Comparison of ENCODE assay signal across 8 cellular contexts in genomic region chr5:34465301-34465700, GRCh38.
DNase-seq lines count a peak whose midpoint lies in the region; TF ChIP-seq lines count a peak whose summit lies in the region.
"Not testable (repeated sequence)": the region's sequence is repeated elsewhere in the genome, so short reads cannot be mapped to it uniquely, and the experiment has no call there.

No MANE protein-coding gene starts in this region.

- not testable (repeated sequence) for H2BK15ac ChIP-seq in mesendoderm (replicated peaks; ENCODE audit: low read depth)

- peak overlapping the region; percentile 60 for H3K27ac Mint-ChIP-seq in type B pancreatic cell

- H3K9me3 ChIP-seq in Karpas-422 (ENCODE audit: low read length): not testable (repeated sequence)

- H3K9me2 ChIP-seq in Karpas-422 (replicated peaks; ENCODE audit: insufficient read depth, low read length): not testable (repeated sequence)

- H2AK5ac ChIP-seq in mesendoderm (ENCODE audit: low read length): not testable (repeated sequence)

- not testable (repeated sequence) for H3K4me2 ChIP-seq in Karpas-422 (ENCODE audit: low read depth, low read length, poor library complexity, severe bottlenecking); mesendoderm (ENCODE audit: low read length)

- peak overlapping the region; percentile 53 for H3K4me3 Mint-ChIP-seq in type B pancreatic cell

- TF ChIP-seq CTCF in fibroblast of mammary gland (conservative IDR thresholded peaks at IDR 0.05; ENCODE audit: control insufficient read depth, insufficient read depth, low read depth, low read length) (peak; percentile 36), type B pancreatic cell (conservative IDR thresholded peaks at IDR 0.05) (peak; percentile 64)

- not testable (repeated sequence) for H3K36me3 ChIP-seq in Karpas-422 (ENCODE audit: insufficient read depth, low read length); mesendoderm (ENCODE audit: control insufficient read depth, insufficient read depth, low read length)

- H4K20me1 ChIP-seq in Karpas-422 (ENCODE audit: insufficient read depth, low read depth, low read length): not testable (repeated sequence)

- not testable (repeated sequence) for H3K79me1 ChIP-seq in mesendoderm (ENCODE audit: low read length)

- H3K56ac ChIP-seq in mesendoderm (ENCODE audit: low read length): not testable (repeated sequence)

- not testable (repeated sequence) for H3K27me3 ChIP-seq in Karpas-422 (ENCODE audit: low read length); mesendoderm (ENCODE audit: insufficient read depth, low read length, poor library complexity)

- H2AFZ ChIP-seq in Karpas-422 (ENCODE audit: low read length): not testable (repeated sequence)

- H3K18ac ChIP-seq in mesendoderm (ENCODE audit: low read length): not testable (repeated sequence)

- H3K36me3 Mint-ChIP-seq in type B pancreatic cell: not testable (repeated sequence)

- not testable (repeated sequence) for H3K4ac ChIP-seq in mesendoderm (ENCODE audit: low read depth, low read length)

- not testable (repeated sequence) for H4K8ac ChIP-seq in mesendoderm (ENCODE audit: low read depth, low read length)

- not testable (repeated sequence) for H3K27ac ChIP-seq in Karpas-422 (ENCODE audit: low read length); mesendoderm (ENCODE audit: low read depth, low read length)

- H3K79me2 ChIP-seq in Karpas-422 (ENCODE audit: low read length); mesendoderm (ENCODE audit: control insufficient read depth, insufficient read depth, low read length): not testable (repeated sequence)

- not testable (repeated sequence) for H3K9ac ChIP-seq in Karpas-422 (ENCODE audit: low read length); mesendoderm (ENCODE audit: low read length)

- H3K27me3 Mint-ChIP-seq in type B pancreatic cell: not testable (repeated sequence)

- not testable (repeated sequence) for H3K4me3 ChIP-seq in Karpas-422 (ENCODE audit: low read length); fibroblast of mammary gland (ENCODE audit: control insufficient read depth, low read depth, low read length); mesendoderm (ENCODE audit: low read length)

- H3K4me1 ChIP-seq in Karpas-422 (ENCODE audit: low read length); mesendoderm (ENCODE audit: control insufficient read depth, low read depth, low read length): not testable (repeated sequence)

- H4K5ac ChIP-seq in mesendoderm (ENCODE audit: low read length): not testable (repeated sequence)

- not testable (repeated sequence) for H2BK5ac ChIP-seq in mesendoderm (ENCODE audit: low read length)

- not testable (repeated sequence) for H2BK120ac ChIP-seq in mesendoderm (ENCODE audit: low read depth, low read length)

- H3K4me1 Mint-ChIP-seq in type B pancreatic cell (ENCODE audit: unreplicated experiment): not testable (repeated sequence)

- H3K9me3 Mint-ChIP-seq in type B pancreatic cell: not testable (repeated sequence)

- H3K23ac ChIP-seq in mesendoderm (ENCODE audit: low read length): not testable (repeated sequence)

- DNase-seq in DMS53 (lab: John Stamatoyannopoulos, UW) (peak; percentile 84), Karpas-422 (peak; percentile 83), NCI-H2171 (lab: John Stamatoyannopoulos, UW) (peak; percentile 32), RPMI7951 (ENCODE audit: low read depth) (peak; percentile 54), amniotic stem cell (lab: John Stamatoyannopoulos, UW) (peak; percentile 33), fibroblast of mammary gland (ENCODE audit: low read depth) (peak; percentile 60), mesendoderm (peak; percentile 47)
- not testable (repeated sequence) for DNase-seq in type B pancreatic cell (ENCODE audit: extremely low spot score, unreplicated experiment)

- WGBS in mesendoderm (ENCODE audit: extremely low coverage, insufficient coverage, low lambda C conversion rate): no CpG with 5 or more reads among the region's 4 CpGs
